ENCODE assay signal across 8 cellular contexts in genomic region chr1:206658264-206658980, GRCh38. TPM values are rescaled to one million over a fixed set of nuclear protein-coding genes. Genes with fewer than 3 reads are reported as not detected.
DNase-seq lines count a peak whose midpoint lies in the region; ATAC-seq, FAIRE-seq and TF ChIP-seq lines count a peak whose summit lies in the region.

No MANE protein-coding gene starts in this region.

- no peaks in the 10 kb centered on the region for H3K79me2 ChIP-seq in astrocyte (ENCODE audit: insufficient read depth, low read length)

- H2AFZ ChIP-seq in astrocyte (ENCODE audit: low read depth, low read length), result no peak overlapping the region

- H3K4me3 ChIP-seq in BE2C (ENCODE audit: low read depth, low read length) (no peak overlapping the region), HAP-1 (no peak overlapping the region), astrocyte (ENCODE audit: insufficient read depth, low read depth, low read length) (no peak overlapping the region)

- H3K36me3 Mint-ChIP-seq in astrocyte (ENCODE audit: low read depth, unreplicated experiment), result peaks cover 5% of the 10 kb centered on the region
- H3K36me3 Mint-ChIP-seq in stimulated activated naive CD8-positive, alpha-beta T cell treated with anti-CD3 and anti-CD28 coated beads, Interleukin-15, Interleukin-2, amounts not matched to agents 100 ng/mL and 50 ng/mL, for 24 hours (ENCODE audit: low read depth), result no peaks in the 10 kb centered on the region

- no peak for FAIRE-seq in astrocyte (lab: Jason Lieb, UNC)

- no peak overlapping the region for H3K4me3 Mint-ChIP-seq in astrocyte (ENCODE audit: unreplicated experiment)
- H3K4me3 Mint-ChIP-seq in stimulated activated naive CD8-positive, alpha-beta T cell treated with anti-CD3 and anti-CD28 coated beads, Interleukin-15, Interleukin-2, amounts not matched to agents 100 ng/mL and 50 ng/mL, for 24 hours, result no peak overlapping the region

- H3K4me1 Mint-ChIP-seq in astrocyte (ENCODE audit: low read depth, unreplicated experiment), result peaks cover 2% of the 10 kb centered on the region
- peaks cover 22% of the 10 kb centered on the region for H3K4me1 Mint-ChIP-seq in stimulated activated naive CD8-positive, alpha-beta T cell treated with anti-CD3 and anti-CD28 coated beads, Interleukin-15, Interleukin-2, amounts not matched to agents 100 ng/mL and 50 ng/mL, for 24 hours (ENCODE audit: low read depth)

- DNase-seq in BE2C, result peak; percentile 28
- DNase-seq in HAP-1 (ENCODE audit: low spot score in 2 of 2), result peak; percentile 25 to 70
- no peak for DNase-seq in astrocyte (ENCODE audit: low read depth)
- no peak for DNase-seq in dedifferentiated amniotic fluid mesenchymal stem cell (ENCODE audit: extremely low spot score)

- H3K27ac Mint-ChIP-seq in astrocyte (ENCODE audit: unreplicated experiment), result peak overlapping the region; percentile 41
- peak overlapping the region; percentile 16 for H3K27ac Mint-ChIP-seq in stimulated activated naive CD8-positive, alpha-beta T cell treated with anti-CD3 and anti-CD28 coated beads, Interleukin-15, Interleukin-2, amounts not matched to agents 100 ng/mL and 50 ng/mL, for 24 hours

- no peaks in the 10 kb centered on the region for H4K20me1 ChIP-seq in astrocyte (ENCODE audit: insufficient read depth, low read length)

- H3K27ac ChIP-seq in astrocyte (ENCODE audit: low read depth, low read length) (no peak overlapping the region), layer of hippocampus (ENCODE audit: low read depth, low read length) (peak overlapping the region; percentile 18)

- no peak overlapping the region for H3K9ac ChIP-seq in astrocyte (ENCODE audit: low read length)

- TF ChIP-seq CTCF in BE2C (IDR thresholded peaks at IDR 0.05; ENCODE audit: low read depth, low read length), result peak; percentile 69
- TF ChIP-seq CTCF in astrocyte (IDR thresholded peaks at IDR 0.05; ENCODE audit: insufficient read depth, low read depth, low read length), result peak; percentile 48

- H3K27me3 ChIP-seq in BE2C (0 out of 2 replicates have a peak, but pooled peaks cover 3% of the 10 kb centered on the region), HAP-1 (ENCODE audit: low read depth) (peaks cover 9% of the 10 kb centered on the region), astrocyte (ENCODE audit: insufficient read depth, low read length) (peaks cover 13% of the 10 kb centered on the region), layer of hippocampus (ENCODE audit: control insufficient read depth, insufficient read depth, low read length) (no peaks in the 10 kb centered on the region)

- H3K9me3 ChIP-seq in BE2C, result no peaks in the 10 kb centered on the region
- no peaks in the 10 kb centered on the region for H3K9me3 ChIP-seq in HAP-1
- no peaks in the 10 kb centered on the region for H3K9me3 ChIP-seq in astrocyte (ENCODE audit: insufficient read depth, low read depth, low read length)

- H3K4me1 ChIP-seq in BE2C (peaks cover 12% of the 10 kb centered on the region), HAP-1 (0 out of 2 replicates have a peak, but pooled peaks cover 4% of the 10 kb centered on the region), astrocyte (ENCODE audit: insufficient read depth, low read length) (no peaks in the 10 kb centered on the region)

- H3K36me3 ChIP-seq in BE2C, result no peaks in the 10 kb centered on the region
- H3K36me3 ChIP-seq in HAP-1 (replicated peaks), result no peaks in the 10 kb centered on the region
- H3K36me3 ChIP-seq in astrocyte (ENCODE audit: insufficient read depth, low read length), result no peaks in the 10 kb centered on the region

- in situ Hi-C loops in HAP-1 (cut with MboI; ENCODE audit: low sequenced_read_pairs), result no loop called here

- no peak overlapping the region for H3K4me2 ChIP-seq in astrocyte (ENCODE audit: low read length)

- peaks cover 49% of the 10 kb centered on the region for H3K27me3 Mint-ChIP-seq in astrocyte (ENCODE audit: low read depth, unreplicated experiment)
- peaks cover 37% of the 10 kb centered on the region for H3K27me3 Mint-ChIP-seq in stimulated activated naive CD8-positive, alpha-beta T cell treated with anti-CD3 and anti-CD28 coated beads, Interleukin-15, Interleukin-2, amounts not matched to agents 100 ng/mL and 50 ng/mL, for 24 hours

- ATAC-seq in SK-N-SH treated with all-trans-retinoic acid at 6 μM for 48 hours (peak; percentile 54), GM18511 (IDR thresholded peaks at IDR 0.05; ENCODE audit: unreplicated experiment) (no peak)

- no peaks in the 10 kb centered on the region for H3K9me3 Mint-ChIP-seq in astrocyte (ENCODE audit: unreplicated experiment)
- H3K9me3 Mint-ChIP-seq in stimulated activated naive CD8-positive, alpha-beta T cell treated with anti-CD3 and anti-CD28 coated beads, Interleukin-15, Interleukin-2, amounts not matched to agents 100 ng/mL and 50 ng/mL, for 24 hours, result no peaks in the 10 kb centered on the region

TF ChIP-seq in SK-N-SH treated with all-trans-retinoic acid at 6 μM for 48 hours, 23 proteins besides CTCF, POLR2A, EP300 and RAD21:
- TF ChIP-seq TOX (CRISPR knock-in tag; IDR thresholded peaks at IDR 0.05; ENCODE audit: borderline replicate concordance), result no peak
- no peak for TF ChIP-seq ZNF8 (CRISPR knock-in tag; IDR thresholded peaks at IDR 0.05)
- TF ChIP-seq ESRRG (CRISPR knock-in tag; IDR thresholded peaks at IDR 0.05), result no peak

RNA-seq across cellular contexts. Expression of gene DYRK3, which starts 23.1 kb away (rescaled TPM):
- 3.3 TPM for polyA plus RNA-seq in BE2C (2012; ENCODE audit: insufficient read depth, insufficient read length, low read depth)
- 8.2 and 8.7 TPM in 2 replicates for total RNA-seq in astrocyte

RNA-seq across cellular contexts. Expression of gene MAPKAPK2, which starts 26.3 kb away (rescaled TPM):
- polyA plus RNA-seq in BE2C (2012; ENCODE audit: insufficient read depth, insufficient read length, low read depth), result 37.2 TPM
- total RNA-seq in astrocyte, result 104 and 108 TPM in 2 replicates

RNA-seq across cellular contexts. Expression of gene EIF2D, which starts 46.2 kb away (rescaled TPM):
- polyA plus RNA-seq in BE2C (2012; ENCODE audit: insufficient read depth, insufficient read length, low read depth), result 24.4 TPM
- total RNA-seq in astrocyte, result 27.3 and 33.6 TPM in 2 replicates

Comparison
In these comparisons a context has a peak if more than half of its experiments do, and no peak if none do; other contexts are left out.
1. DNase-seq: peak in BE2C (single experiment) and HAP-1 (2 of 2); none in astrocyte (single experiment) and dedifferentiated amniotic fluid mesenchymal stem cell (single experiment).